In the genomic region with DNA sequence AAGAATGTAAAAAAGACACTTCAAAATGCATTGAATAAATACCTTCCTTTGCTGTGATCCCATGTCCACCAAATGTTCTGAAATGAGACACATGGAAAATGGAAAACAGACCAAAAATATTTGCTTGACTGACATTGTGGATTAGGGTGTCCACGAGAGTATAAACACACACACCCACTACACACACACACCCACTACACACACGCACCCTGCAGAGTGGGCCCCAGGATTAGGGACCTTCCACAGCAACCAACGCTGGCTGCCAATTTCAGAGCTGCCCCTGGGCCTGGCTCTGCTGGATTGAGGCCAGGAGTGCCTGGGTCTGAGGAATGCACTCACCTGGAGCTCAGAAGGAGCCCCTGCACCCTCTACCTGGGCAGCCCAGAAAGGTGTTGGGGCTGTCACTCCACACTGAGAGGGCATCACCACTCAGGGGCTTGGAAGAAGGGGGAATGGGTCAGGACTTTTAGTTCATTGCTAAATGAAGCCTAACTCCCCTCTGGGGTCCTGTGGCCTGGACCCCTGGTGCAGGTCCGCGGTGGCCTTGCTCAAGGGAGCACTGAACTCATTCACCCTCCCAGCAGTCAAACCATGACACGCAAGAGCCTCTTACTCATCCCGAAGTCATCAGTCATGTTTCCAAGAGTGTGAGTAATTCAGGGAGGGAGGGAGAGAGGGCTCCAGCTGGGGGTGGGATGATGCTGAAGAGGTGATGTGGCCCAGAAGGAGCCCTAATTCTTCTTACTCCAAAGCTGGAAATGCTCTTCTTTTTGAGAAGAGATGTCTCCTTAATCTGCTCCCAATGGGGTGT, we compare ENCODE assay signal across 9 cellular contexts. TPM values are rescaled to one million over a fixed set of nuclear protein-coding genes. Genes with fewer than 3 reads are reported as not detected.
DNase-seq lines count a peak whose midpoint lies in the region; ATAC-seq and TF ChIP-seq lines count a peak whose summit lies in the region.
"Had no signal": no experiment of that assay in that cellular context is flagged by ENCODE, and none has a peak within 500 bp of the region (broad histone marks: within the 10 kb centered on the region; RNA-seq: fewer than 3 reads in every experiment).

No MANE protein-coding gene starts in this region.

- no peak overlapping the region for H3K27ac ChIP-seq in gastroesophageal sphincter

- POLR2A ChIA-PET in activated CD8-positive, alpha-beta T cell treated with anti-CD3 and anti-CD28 coated beads for 36 hours (lab: Charles Lee): interaction anchor here (1.1 to 1.8 kb wide), 5 partner anchors 31 to 55 kb away, joined by 3 to 7 read pairs (median 3); a partner anchor contains a TSS
- POLR2A ChIA-PET in activated CD8-positive, alpha-beta T cell treated with anti-CD3 and anti-CD28 coated beads, Interleukin-2, amount 10 ng/mL, durations not matched to agents 7 days and 5 days (lab: Charles Lee): no interaction called here

- ATAC-seq in activated CD8-positive, alpha-beta T cell treated with anti-CD3 and anti-CD28 coated beads for 36 hours: peak; percentile 74
- no peak for ATAC-seq in activated CD8-positive, alpha-beta T cell treated with anti-CD3 and anti-CD28 coated beads, Interleukin-2, amount 10 ng/mL, durations not matched to agents 7 days and 5 days
- ATAC-seq in activated CD8-positive, alpha-beta memory T cell treated with anti-CD3 and anti-CD28 coated beads, Interleukin-2, amount 10 ng/mL, durations not matched to agents 7 days and 5 days: no peak
- peak; percentile 70 for ATAC-seq in gastroesophageal sphincter
- ATAC-seq in stimulated activated effector memory CD8-positive, alpha-beta T cell treated with anti-CD3 and anti-CD28 coated beads, Interleukin-12 subunit alpha, Interleukin-12 subunit beta, amount 100 ng/mL, for 72 hours: peak; percentile 87

- H3K27me3 Mint-ChIP-seq in activated CD8-positive, alpha-beta T cell treated with anti-CD3 and anti-CD28 coated beads for 36 hours: no peaks in the 10 kb centered on the region
- no peaks in the 10 kb centered on the region for H3K27me3 Mint-ChIP-seq in activated CD8-positive, alpha-beta T cell treated with anti-CD3 and anti-CD28 coated beads, Interleukin-2, amount 10 ng/mL, durations not matched to agents 7 days and 5 days (ENCODE audit: low read depth)
- H3K27me3 Mint-ChIP-seq in activated CD8-positive, alpha-beta memory T cell treated with anti-CD3 and anti-CD28 coated beads, Interleukin-2, amount 10 ng/mL, durations not matched to agents 7 days and 5 days: no peaks in the 10 kb centered on the region
- peaks cover 4% of the 10 kb centered on the region for H3K27me3 Mint-ChIP-seq in type B pancreatic cell

- no peaks in the 10 kb centered on the region for H3K4me1 ChIP-seq in gastroesophageal sphincter

- no peaks in the 10 kb centered on the region for H3K36me3 ChIP-seq in gastroesophageal sphincter

- intact Hi-C loops in activated CD8-positive, alpha-beta T cell treated with anti-CD3 and anti-CD28 coated beads for 36 hours (cut with micrococcal nuclease): loop anchor here (5.0 kb wide), 2 partner anchors 38 to 53 kb away; a partner anchor contains a TSS

- 31 to 60% methylated on average over 1 to 3 of the region's 7 CpGs for WGBS in gastroesophageal sphincter (ENCODE audit: low coverage in 1 of 2), 2 donors

- H3K9me3 Mint-ChIP-seq in activated CD8-positive, alpha-beta T cell treated with anti-CD3 and anti-CD28 coated beads for 36 hours: peaks cover 2% of the 10 kb centered on the region
- no peaks in the 10 kb centered on the region for H3K9me3 Mint-ChIP-seq in activated CD8-positive, alpha-beta T cell treated with anti-CD3 and anti-CD28 coated beads, Interleukin-2, amount 10 ng/mL, durations not matched to agents 7 days and 5 days (ENCODE audit: insufficient read depth)
- H3K9me3 Mint-ChIP-seq in activated CD8-positive, alpha-beta memory T cell treated with anti-CD3 and anti-CD28 coated beads, Interleukin-2, amount 10 ng/mL, durations not matched to agents 7 days and 5 days (ENCODE audit: low read depth): peaks cover 5% of the 10 kb centered on the region
- H3K9me3 Mint-ChIP-seq in stimulated activated effector memory CD8-positive, alpha-beta T cell treated with anti-CD3 and anti-CD28 coated beads, Interleukin-12 subunit alpha, Interleukin-12 subunit beta, amount 100 ng/mL, for 72 hours: no peaks in the 10 kb centered on the region
- H3K9me3 Mint-ChIP-seq in type B pancreatic cell: no peaks in the 10 kb centered on the region

- CTCF ChIA-PET in activated CD8-positive, alpha-beta T cell treated with anti-CD3 and anti-CD28 coated beads for 36 hours (lab: Charles Lee): interaction anchor here (1.0 to 1.7 kb wide), 2 partner anchors 35 to 37 kb away, joined by 3 to 6 read pairs; no protein-coding TSS in a partner anchor
- CTCF ChIA-PET in activated CD8-positive, alpha-beta T cell treated with anti-CD3 and anti-CD28 coated beads, Interleukin-2, amount 10 ng/mL, durations not matched to agents 7 days and 5 days (lab: Charles Lee): no interaction called here
- CTCF ChIA-PET in activated CD8-positive, alpha-beta memory T cell treated with anti-CD3 and anti-CD28 coated beads, Interleukin-2, amount 10 ng/mL, durations not matched to agents 7 days and 5 days (lab: Charles Lee): interaction anchor here (1.5 to 2.4 kb wide), 3 partner anchors 11 to 723 kb away, joined by 3 to 11 read pairs (median 4); no protein-coding TSS in a partner anchor

- H3K4me1 Mint-ChIP-seq in activated CD8-positive, alpha-beta T cell treated with anti-CD3 and anti-CD28 coated beads for 36 hours (ENCODE audit: low read depth): peaks cover 64% of the 10 kb centered on the region
- peaks cover 40% of the 10 kb centered on the region for H3K4me1 Mint-ChIP-seq in activated CD8-positive, alpha-beta T cell treated with anti-CD3 and anti-CD28 coated beads, Interleukin-2, amount 10 ng/mL, durations not matched to agents 7 days and 5 days (ENCODE audit: low read depth)
- H3K4me1 Mint-ChIP-seq in activated CD8-positive, alpha-beta memory T cell treated with anti-CD3 and anti-CD28 coated beads, Interleukin-2, amount 10 ng/mL, durations not matched to agents 7 days and 5 days: peaks cover 64% of the 10 kb centered on the region
- H3K4me1 Mint-ChIP-seq in stimulated activated effector memory CD8-positive, alpha-beta T cell treated with anti-CD3 and anti-CD28 coated beads, Interleukin-12 subunit alpha, Interleukin-12 subunit beta, amount 100 ng/mL, for 72 hours: peaks cover 62% of the 10 kb centered on the region
- H3K4me1 Mint-ChIP-seq in type B pancreatic cell (ENCODE audit: unreplicated experiment): no peaks in the 10 kb centered on the region

- H3K9me3 ChIP-seq in gastroesophageal sphincter: no peaks in the 10 kb centered on the region

- no peak for TF ChIP-seq EP300 in gastroesophageal sphincter (IDR thresholded peaks at IDR 0.05)

- H3K27ac Mint-ChIP-seq in activated CD8-positive, alpha-beta T cell treated with anti-CD3 and anti-CD28 coated beads for 36 hours: peak overlapping the region; percentile 59
- no peak overlapping the region for H3K27ac Mint-ChIP-seq in activated CD8-positive, alpha-beta T cell treated with anti-CD3 and anti-CD28 coated beads, Interleukin-2, amount 10 ng/mL, durations not matched to agents 7 days and 5 days
- peak overlapping the region; percentile 18 for H3K27ac Mint-ChIP-seq in activated CD8-positive, alpha-beta memory T cell treated with anti-CD3 and anti-CD28 coated beads, Interleukin-2, amount 10 ng/mL, durations not matched to agents 7 days and 5 days
- peak overlapping the region; percentile 84 for H3K27ac Mint-ChIP-seq in stimulated activated effector memory CD8-positive, alpha-beta T cell treated with anti-CD3 and anti-CD28 coated beads, Interleukin-12 subunit alpha, Interleukin-12 subunit beta, amount 100 ng/mL, for 72 hours
- H3K27ac Mint-ChIP-seq in type B pancreatic cell: no peak overlapping the region

- H3K36me3 Mint-ChIP-seq in activated CD8-positive, alpha-beta T cell treated with anti-CD3 and anti-CD28 coated beads for 36 hours (ENCODE audit: low read depth): no peaks in the 10 kb centered on the region
- peaks cover 2% of the 10 kb centered on the region for H3K36me3 Mint-ChIP-seq in activated CD8-positive, alpha-beta T cell treated with anti-CD3 and anti-CD28 coated beads, Interleukin-2, amount 10 ng/mL, durations not matched to agents 7 days and 5 days (ENCODE audit: low read depth)
- peaks cover 11% of the 10 kb centered on the region for H3K36me3 Mint-ChIP-seq in activated CD8-positive, alpha-beta memory T cell treated with anti-CD3 and anti-CD28 coated beads, Interleukin-2, amount 10 ng/mL, durations not matched to agents 7 days and 5 days
- peaks cover 11% of the 10 kb centered on the region for H3K36me3 Mint-ChIP-seq in stimulated activated effector memory CD8-positive, alpha-beta T cell treated with anti-CD3 and anti-CD28 coated beads, Interleukin-12 subunit alpha, Interleukin-12 subunit beta, amount 100 ng/mL, for 72 hours
- no peaks in the 10 kb centered on the region for H3K36me3 Mint-ChIP-seq in type B pancreatic cell

- no peak overlapping the region for H3K4me3 ChIP-seq in gastroesophageal sphincter

- TF ChIP-seq POLR2A in gastroesophageal sphincter (IDR thresholded peaks at IDR 0.05): no peak

- DNase-seq in activated CD8-positive, alpha-beta T cell treated with anti-CD3 and anti-CD28 coated beads for 36 hours: peak; percentile 81
- no peak for DNase-seq in activated CD8-positive, alpha-beta T cell treated with anti-CD3 and anti-CD28 coated beads, Interleukin-2, amount 10 ng/mL, durations not matched to agents 7 days and 5 days
- DNase-seq in activated CD8-positive, alpha-beta memory T cell treated with anti-CD3 and anti-CD28 coated beads, Interleukin-2, amount 10 ng/mL, durations not matched to agents 7 days and 5 days: peak; percentile 59
- DNase-seq in stimulated activated effector memory CD8-positive, alpha-beta T cell treated with anti-CD3 and anti-CD28 coated beads, Interleukin-12 subunit alpha, Interleukin-12 subunit beta, amount 100 ng/mL, for 72 hours (ENCODE audit: low spot score in 2 of 2): peak in 1 of 2 donors; percentile 27
- DNase-seq in activated gamma-delta T cell treated with Interleukin-2 at 50 U/mL for 16 hours (no peak), type B pancreatic cell (ENCODE audit: extremely low spot score, unreplicated experiment) (no peak), cerebellar cortex (ENCODE audit: low spot score) (no peak)
- DNase-seq: DMS153 had no signal

- H3K27me3 ChIP-seq in gastroesophageal sphincter: no peaks in the 10 kb centered on the region

- no peak overlapping the region for H3K4me3 Mint-ChIP-seq in activated CD8-positive, alpha-beta T cell treated with anti-CD3 and anti-CD28 coated beads for 36 hours
- no peak overlapping the region for H3K4me3 Mint-ChIP-seq in activated CD8-positive, alpha-beta T cell treated with anti-CD3 and anti-CD28 coated beads, Interleukin-2, amount 10 ng/mL, durations not matched to agents 7 days and 5 days
- H3K4me3 Mint-ChIP-seq in activated CD8-positive, alpha-beta memory T cell treated with anti-CD3 and anti-CD28 coated beads, Interleukin-2, amount 10 ng/mL, durations not matched to agents 7 days and 5 days: no peak overlapping the region
- peak overlapping the region; percentile 47 for H3K4me3 Mint-ChIP-seq in stimulated activated effector memory CD8-positive, alpha-beta T cell treated with anti-CD3 and anti-CD28 coated beads, Interleukin-12 subunit alpha, Interleukin-12 subunit beta, amount 100 ng/mL, for 72 hours
- no peak overlapping the region for H3K4me3 Mint-ChIP-seq in type B pancreatic cell

- no peak for TF ChIP-seq CTCF in activated CD8-positive, alpha-beta T cell treated with anti-CD3 and anti-CD28 coated beads for 36 hours (IDR thresholded peaks at IDR 0.05)
- no peak for TF ChIP-seq CTCF in gastroesophageal sphincter (IDR thresholded peaks at IDR 0.05)
- no peak for TF ChIP-seq CTCF in type B pancreatic cell (conservative IDR thresholded peaks at IDR 0.05)

RNA-seq across cellular contexts. Expression of a gene that starts 50.2 kb away (rescaled TPM):
- total RNA-seq in activated CD8-positive, alpha-beta T cell treated with anti-CD3 and anti-CD28 coated beads for 36 hours: under 1 TPM; 0.25 to 0.50 TPM
- 1 to 10 TPM; 1.0 to 1.4 TPM for total RNA-seq in activated CD8-positive, alpha-beta T cell treated with anti-CD3 and anti-CD28 coated beads, Interleukin-2, amount 10 ng/mL, durations not matched to agents 7 days and 5 days
- total RNA-seq in activated CD8-positive, alpha-beta memory T cell treated with anti-CD3 and anti-CD28 coated beads, Interleukin-2, amount 10 ng/mL, durations not matched to agents 7 days and 5 days: 1 to 10 TPM in 1 of 2 experiments, under 1 TPM in 1; 0.67 to 1.2 TPM
- total RNA-seq in gastroesophageal sphincter (10 to 100 TPM in 2 of 4 donors, 1 to 10 TPM in 2; 3.0 to 14.5 (median 10.5) TPM), type B pancreatic cell (ENCODE audit: low replicate concordance) (1.9 and 3.4 TPM in 2 replicates)

RNA-seq across cellular contexts. Expression of a gene that starts 53.0 kb away (rescaled TPM):
- total RNA-seq in activated CD8-positive, alpha-beta T cell treated with anti-CD3 and anti-CD28 coated beads for 36 hours: 100 to 1,000 TPM; 114 to 119 TPM
- total RNA-seq in activated CD8-positive, alpha-beta T cell treated with anti-CD3 and anti-CD28 coated beads, Interleukin-2, amount 10 ng/mL, durations not matched to agents 7 days and 5 days: 10 to 100 TPM; 37.3 to 40.9 TPM
- total RNA-seq in activated CD8-positive, alpha-beta memory T cell treated with anti-CD3 and anti-CD28 coated beads, Interleukin-2, amount 10 ng/mL, durations not matched to agents 7 days and 5 days: 10 to 100 TPM; 56.2 to 75.7 TPM
- total RNA-seq in gastroesophageal sphincter: 100 to 1,000 TPM in 3 of 4 donors, 10 to 100 TPM in 1; 75.3 to 152 (median 132) TPM
- 42.1 and 100 TPM in 2 replicates for total RNA-seq in type B pancreatic cell (ENCODE audit: low replicate concordance)

Comparison
In these comparisons a context has a peak if more than half of its experiments do, and no peak if none do; other contexts are left out.
1. ATAC-seq: peak in activated CD8-positive, alpha-beta T cell treated with anti-CD3 and anti-CD28 coated beads for 36 hours (single experiment), gastroesophageal sphincter (single experiment) and stimulated activated effector memory CD8-positive, alpha-beta T cell treated with anti-CD3 and anti-CD28 coated beads, Interleukin-12 subunit alpha, Interleukin-12 subunit beta, amount 100 ng/mL, for 72 hours (single experiment); none in activated CD8-positive, alpha-beta T cell treated with anti-CD3 and anti-CD28 coated beads, Interleukin-2, amount 10 ng/mL, durations not matched to agents 7 days and 5 days (single experiment) and activated CD8-positive, alpha-beta memory T cell treated with anti-CD3 and anti-CD28 coated beads, Interleukin-2, amount 10 ng/mL, durations not matched to agents 7 days and 5 days (single experiment).
2. DNase-seq: peak in activated CD8-positive, alpha-beta T cell treated with anti-CD3 and anti-CD28 coated beads for 36 hours (single experiment) and activated CD8-positive, alpha-beta memory T cell treated with anti-CD3 and anti-CD28 coated beads, Interleukin-2, amount 10 ng/mL, durations not matched to agents 7 days and 5 days (single experiment); none in activated CD8-positive, alpha-beta T cell treated with anti-CD3 and anti-CD28 coated beads, Interleukin-2, amount 10 ng/mL, durations not matched to agents 7 days and 5 days (single experiment), activated gamma-delta T cell treated with Interleukin-2 at 50 U/mL for 16 hours (single experiment), type B pancreatic cell (single experiment) and cerebellar cortex (single experiment).
3. H3K27ac Mint-ChIP-seq: peak in activated CD8-positive, alpha-beta T cell treated with anti-CD3 and anti-CD28 coated beads for 36 hours (single experiment), activated CD8-positive, alpha-beta memory T cell treated with anti-CD3 and anti-CD28 coated beads, Interleukin-2, amount 10 ng/mL, durations not matched to agents 7 days and 5 days (single experiment) and stimulated activated effector memory CD8-positive, alpha-beta T cell treated with anti-CD3 and anti-CD28 coated beads, Interleukin-12 subunit alpha, Interleukin-12 subunit beta, amount 100 ng/mL, for 72 hours (single experiment); none in activated CD8-positive, alpha-beta T cell treated with anti-CD3 and anti-CD28 coated beads, Interleukin-2, amount 10 ng/mL, durations not matched to agents 7 days and 5 days (single experiment) and type B pancreatic cell (single experiment).